In the genomic region with DNA sequence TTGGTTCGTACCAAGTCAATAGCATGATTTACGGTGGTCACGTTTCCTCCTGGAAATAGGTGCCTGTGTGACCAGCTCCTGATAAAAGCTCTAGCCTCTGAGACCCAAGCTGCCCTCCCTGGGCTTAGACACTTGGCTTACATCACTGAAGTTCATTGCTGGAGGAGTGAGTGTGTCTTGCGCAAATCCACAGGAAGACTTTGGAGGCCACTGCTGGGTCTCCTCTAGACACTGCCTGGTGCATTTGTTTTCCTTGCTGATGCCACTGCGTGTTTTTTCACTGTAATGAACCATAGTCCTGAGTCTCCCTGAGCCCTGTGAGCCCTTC, we compare ENCODE assay signal across 14 cellular contexts.
DNase-seq lines count a peak whose midpoint lies in the region; ATAC-seq and TF ChIP-seq lines count a peak whose summit lies in the region.
"Had no signal": no experiment of that assay in that cellular context is flagged by ENCODE, and none has a peak within 500 bp of the region (broad histone marks: within the 10 kb centered on the region; RNA-seq: fewer than 3 reads in every experiment).

No MANE protein-coding gene starts in this region.

- no peak overlapping the region for H3K4me2 ChIP-seq in neural progenitor cell
- H3K4me2 ChIP-seq: GM23338 had no signal

- TF ChIP-seq POLR2A in erythroblast (IDR thresholded peaks at IDR 0.05; ENCODE audit: low read length): no peak

- no peak overlapping the region for H3K4me3 Mint-ChIP-seq in neural progenitor cell
- H3K4me3 Mint-ChIP-seq: B cell; CD4-positive, alpha-beta T cell; GM23338; IgD-negative memory B cell had no signal

- no peaks in the 10 kb centered on the region for H3K9me3 ChIP-seq in neural progenitor cell (ENCODE audit: low read depth)

- peaks cover 18% of the 10 kb centered on the region for H3K4me1 Mint-ChIP-seq in neural progenitor cell
- H3K4me1 Mint-ChIP-seq: B cell, IgD-negative memory B cell had no signal

- no peaks in the 10 kb centered on the region for H3K79me2 ChIP-seq in neural progenitor cell (ENCODE audit: low read depth)

- H4K20me1 ChIP-seq in neural progenitor cell (ENCODE audit: low read depth): no peaks in the 10 kb centered on the region

- H3K4me1 ChIP-seq in foreskin keratinocyte: peaks cover 7% of the 10 kb centered on the region
- peaks cover 11% of the 10 kb centered on the region for H3K4me1 ChIP-seq in neural progenitor cell

- no peak for TF ChIP-seq CTCF in foreskin keratinocyte (conservative IDR thresholded peaks at IDR 0.05)
- TF ChIP-seq CTCF in neural progenitor cell (IDR thresholded peaks at IDR 0.05): no peak

- H3K27me3 ChIP-seq in foreskin keratinocyte (no peaks in the 10 kb centered on the region), neural progenitor cell (no peaks in the 10 kb centered on the region)

- H3K9ac ChIP-seq in neural progenitor cell: no peak overlapping the region

- no peak overlapping the region for H2AFZ ChIP-seq in neural progenitor cell (replicated peaks)
- H2AFZ ChIP-seq: GM23338 had no signal

- peaks cover 5% of the 10 kb centered on the region for H3K27me3 Mint-ChIP-seq in neural progenitor cell (ENCODE audit: insufficient read depth, low read depth)
- H3K27me3 Mint-ChIP-seq: B cell had no signal

- peak; percentile 18 for DNase-seq in EH (ENCODE audit: low read depth)
- DNase-seq in NCI-H69 (lab: John Stamatoyannopoulos, UW): peak; percentile 57
- DNase-seq in foreskin keratinocyte: no peak
- no peak for DNase-seq in neural progenitor cell (ENCODE audit: low spot score)
- DNase-seq in stimulated activated CD8-positive, alpha-beta memory T cell treated with anti-CD3 and anti-CD28 coated beads, Interleukin-4, amount 100 ng/mL, for 48 hours: no peak
- DNase-seq in erythroblast (lab: John Stamatoyannopoulos, UW): no peak
- no peak for DNase-seq in dedifferentiated amniotic fluid mesenchymal stem cell (ENCODE audit: extremely low spot score)
- DNase-seq: C1 segment of cervical spinal cord; CD4-positive, alpha-beta T cell; EL; H7 had no signal

- H3K27ac Mint-ChIP-seq in neural progenitor cell: peak overlapping the region; percentile 33
- H3K27ac Mint-ChIP-seq: B cell; CD4-positive, alpha-beta T cell; GM23338; IgD-negative memory B cell had no signal

- peak; percentile 12 for ATAC-seq in foreskin keratinocyte
- ATAC-seq: GM23338 had no signal

- H3K27ac ChIP-seq in foreskin keratinocyte (no peak overlapping the region), neural progenitor cell (no peak overlapping the region)

- H3K9me3 Mint-ChIP-seq in neural progenitor cell: peaks cover under 1% of the 10 kb centered on the region
- H3K9me3 Mint-ChIP-seq: CD4-positive, alpha-beta T cell had no signal

- H3K36me3 ChIP-seq in neural progenitor cell: no peaks in the 10 kb centered on the region

- peaks cover 10% of the 10 kb centered on the region for H3F3A ChIP-seq in neural progenitor cell (ENCODE audit: low read depth)

- no peaks in the 10 kb centered on the region for H3K36me3 Mint-ChIP-seq in neural progenitor cell
- H3K36me3 Mint-ChIP-seq: IgD-negative memory B cell had no signal

- H3K4me3 ChIP-seq in neural progenitor cell: no peak overlapping the region
- H3K4me3 ChIP-seq: GM23338 had no signal

Comparison
In these comparisons a context has a peak if more than half of its experiments do, and no peak if none do; other contexts are left out.
1. DNase-seq: peak in EH (single experiment) and NCI-H69 (single experiment); none in foreskin keratinocyte (0 of 2), neural progenitor cell (single experiment), stimulated activated CD8-positive, alpha-beta memory T cell treated with anti-CD3 and anti-CD28 coated beads, Interleukin-4, amount 100 ng/mL, for 48 hours (single experiment), erythroblast (0 of 2) and dedifferentiated amniotic fluid mesenchymal stem cell (single experiment).